1 cellular context compared by ENCODE assay signal in the genomic region with DNA sequence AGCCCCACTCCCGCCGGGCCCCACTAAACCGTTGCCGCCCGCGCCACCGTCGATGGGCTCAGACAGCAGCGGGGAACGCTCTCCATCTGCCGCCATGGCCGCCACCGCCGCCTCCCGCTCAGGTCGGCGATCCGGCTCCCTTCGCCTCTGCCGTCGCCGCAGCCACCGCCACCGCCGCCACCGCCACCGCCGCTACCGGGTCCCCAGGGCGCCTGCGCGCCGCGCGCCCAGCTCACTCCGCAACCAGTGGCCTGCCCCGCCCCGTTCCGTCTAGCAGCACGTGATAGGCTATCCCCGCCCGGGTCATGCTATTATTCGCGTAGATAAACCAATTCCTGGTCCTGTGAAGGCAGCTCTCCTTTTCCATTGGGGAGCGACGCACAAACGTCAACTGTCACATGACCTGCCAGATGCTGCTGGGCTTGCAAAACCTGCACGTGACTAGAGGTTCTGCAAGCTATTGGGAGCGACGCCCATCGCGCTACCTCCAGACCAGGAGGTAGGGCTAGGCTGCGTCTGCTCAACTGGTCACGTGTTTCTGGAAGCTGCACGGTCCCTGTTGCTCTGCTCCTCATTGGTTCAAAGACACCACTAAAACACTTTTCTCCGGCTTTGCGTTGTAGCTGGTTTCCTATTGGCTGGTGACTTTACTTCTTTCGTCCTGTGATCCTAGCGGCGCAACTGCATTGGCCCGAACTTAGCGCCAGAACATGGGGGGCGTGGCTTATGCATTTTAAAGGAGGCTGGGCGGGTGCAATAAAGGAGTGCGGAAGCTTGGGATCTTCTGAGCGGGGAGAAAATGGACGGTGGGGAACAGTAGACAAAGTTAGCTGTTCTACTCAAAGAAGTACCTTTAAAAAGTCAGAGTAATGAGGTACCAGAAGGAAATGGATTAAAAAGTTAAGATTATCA.
A peak's percentile ranks its signal among the peaks of the same experiment; 100 is the strongest.
TF ChIP-seq lines count a peak whose summit lies in the region.

A gene (minus strand): TSS at position 205 of the 912 bp plus-strand sequence. CDS start 109 bp downstream, at position 96.

TF ChIP-seq in HepG2, 621 proteins besides CTCF, POLR2A, EP300 and RAD21 (continued from another document and continues in another):
- TF ChIP-seq SOX6 (IDR thresholded peaks at IDR 0.05) (no peak), SOX6 (CRISPR knock-in tag; IDR thresholded peaks at IDR 0.05) (peak; percentile 92), DMAP1 (CRISPR knock-in tag; IDR thresholded peaks at IDR 0.05) (peak; percentile 90), ZNF567 (CRISPR knock-in tag; IDR thresholded peaks at IDR 0.05; ENCODE audit: borderline replicate concordance) (0 out of 2 replicates have a peak, but pooled peaks have one; percentile 72), EEA1 (CRISPR knock-in tag; IDR thresholded peaks at IDR 0.05; ENCODE audit: borderline replicate concordance) (peak; percentile 75; the same call in 1 of the 2 replicates), NFE2L1 (CRISPR knock-in tag; IDR thresholded peaks at IDR 0.05; ENCODE audit: borderline replicate concordance) (no peak), MXI1 (IDR thresholded peaks at IDR 0.05; ENCODE audit: borderline replicate concordance, low read depth, low read length) (peak; percentile 74; the same call in 1 of the 3 replicates), FOXJ3 (CRISPR knock-in tag; IDR thresholded peaks at IDR 0.05; ENCODE audit: borderline replicate concordance) (0 out of 2 replicates have a peak, but pooled peaks have one; percentile 54), ZNF333 (CRISPR knock-in tag; IDR thresholded peaks at IDR 0.05; ENCODE audit: borderline replicate concordance) (no peak; the same call in 1 of the 2 replicates), TCF12 (IDR thresholded peaks at IDR 0.05) (no peak), TCF12 (CRISPR knock-in tag; IDR thresholded peaks at IDR 0.05) (0 out of 2 replicates have a peak, but pooled peaks have one; percentile 63), REL (CRISPR knock-in tag; conservative IDR thresholded peaks at IDR 0.05) (no peak; the same call in 1 of the 2 replicates), ZNF773 (CRISPR knock-in tag; IDR thresholded peaks at IDR 0.05; ENCODE audit: borderline replicate concordance) (0 out of 2 replicates have a peak, but pooled peaks have one; percentile 44), MIXL1 (CRISPR knock-in tag; IDR thresholded peaks at IDR 0.05) (peak; percentile 79), ARNTL (CRISPR knock-in tag; IDR thresholded peaks at IDR 0.05) (peak; percentile 100), ZMYM3 (CRISPR knock-in tag; IDR thresholded peaks at IDR 0.05) (no peak), SOX13 (IDR thresholded peaks at IDR 0.05) (no peak), SOX13 (CRISPR knock-in tag; conservative IDR thresholded peaks at IDR 0.05 in 1 of 2, IDR thresholded peaks at IDR 0.05 in 1 of 2) (peak in 1 of 2 experiments; percentile 77; a peak in 2 of 4 replicates), NFIC (IDR thresholded peaks at IDR 0.05; ENCODE audit: low read length) (peak; percentile 57; the same call in 1 of the 2 replicates), TP53 (CRISPR knock-in tag; conservative IDR thresholded peaks at IDR 0.05) (0 out of 2 replicates have a peak, but pooled peaks have one; percentile 26), KDM3A (CRISPR knock-in tag; IDR thresholded peaks at IDR 0.05; ENCODE audit: low read depth) (peak; percentile 74; the same call in 1 of the 2 replicates), SP2 (CRISPR knock-in tag; IDR thresholded peaks at IDR 0.05) (peak; percentile 84), ZNF44 (CRISPR knock-in tag; IDR thresholded peaks at IDR 0.05) (peak; percentile 64; the same call in 1 of the 2 replicates), NCOR1 (IDR thresholded peaks at IDR 0.05; ENCODE audit: borderline replicate concordance, low read length) (peak; percentile 71; the same call in 1 of the 2 replicates), U2AF1 (optimal IDR thresholded peaks at IDR 0.05; ENCODE audit: low read depth, low read length) (no peak), KAT2B (IDR thresholded peaks at IDR 0.05; ENCODE audit: borderline replicate concordance, low read depth, low read length) (no peak)
- TF ChIP-seq, protein P1, sequence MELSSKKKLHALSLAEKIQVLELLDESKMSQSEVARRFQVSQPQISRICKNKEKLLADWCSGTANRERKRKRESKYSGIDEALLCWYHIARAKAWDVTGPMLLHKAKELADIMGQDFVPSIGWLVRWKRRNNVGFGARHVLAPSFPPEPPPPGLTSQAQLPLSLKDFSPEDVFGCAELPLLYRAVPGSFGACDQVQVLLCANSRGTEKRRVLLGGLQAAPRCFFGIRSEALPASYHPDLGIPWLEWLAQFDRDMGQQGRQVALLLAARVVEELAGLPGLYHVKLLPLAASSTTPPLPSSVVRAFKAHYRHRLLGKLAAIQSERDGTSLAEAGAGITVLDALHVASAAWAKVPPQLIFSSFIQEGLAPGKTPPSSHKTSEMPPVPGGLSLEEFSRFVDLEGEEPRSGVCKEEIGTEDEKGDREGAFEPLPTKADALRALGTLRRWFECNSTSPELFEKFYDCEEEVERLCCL (CRISPR knock-in tag; IDR thresholded peaks at IDR 0.05; ENCODE audit: borderline replicate concordance): no peak; the same call in 1 of the 2 replicates
- TF ChIP-seq, protein P2, sequence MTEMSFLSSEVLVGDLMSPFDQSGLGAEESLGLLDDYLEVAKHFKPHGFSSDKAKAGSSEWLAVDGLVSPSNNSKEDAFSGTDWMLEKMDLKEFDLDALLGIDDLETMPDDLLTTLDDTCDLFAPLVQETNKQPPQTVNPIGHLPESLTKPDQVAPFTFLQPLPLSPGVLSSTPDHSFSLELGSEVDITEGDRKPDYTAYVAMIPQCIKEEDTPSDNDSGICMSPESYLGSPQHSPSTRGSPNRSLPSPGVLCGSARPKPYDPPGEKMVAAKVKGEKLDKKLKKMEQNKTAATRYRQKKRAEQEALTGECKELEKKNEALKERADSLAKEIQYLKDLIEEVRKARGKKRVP (CRISPR knock-in tag; IDR thresholded peaks at IDR 0.05): peak in 1 of 2 experiments; percentile 71; a peak in 1 of 4 replicates
- TF ChIP-seq, protein P3, sequence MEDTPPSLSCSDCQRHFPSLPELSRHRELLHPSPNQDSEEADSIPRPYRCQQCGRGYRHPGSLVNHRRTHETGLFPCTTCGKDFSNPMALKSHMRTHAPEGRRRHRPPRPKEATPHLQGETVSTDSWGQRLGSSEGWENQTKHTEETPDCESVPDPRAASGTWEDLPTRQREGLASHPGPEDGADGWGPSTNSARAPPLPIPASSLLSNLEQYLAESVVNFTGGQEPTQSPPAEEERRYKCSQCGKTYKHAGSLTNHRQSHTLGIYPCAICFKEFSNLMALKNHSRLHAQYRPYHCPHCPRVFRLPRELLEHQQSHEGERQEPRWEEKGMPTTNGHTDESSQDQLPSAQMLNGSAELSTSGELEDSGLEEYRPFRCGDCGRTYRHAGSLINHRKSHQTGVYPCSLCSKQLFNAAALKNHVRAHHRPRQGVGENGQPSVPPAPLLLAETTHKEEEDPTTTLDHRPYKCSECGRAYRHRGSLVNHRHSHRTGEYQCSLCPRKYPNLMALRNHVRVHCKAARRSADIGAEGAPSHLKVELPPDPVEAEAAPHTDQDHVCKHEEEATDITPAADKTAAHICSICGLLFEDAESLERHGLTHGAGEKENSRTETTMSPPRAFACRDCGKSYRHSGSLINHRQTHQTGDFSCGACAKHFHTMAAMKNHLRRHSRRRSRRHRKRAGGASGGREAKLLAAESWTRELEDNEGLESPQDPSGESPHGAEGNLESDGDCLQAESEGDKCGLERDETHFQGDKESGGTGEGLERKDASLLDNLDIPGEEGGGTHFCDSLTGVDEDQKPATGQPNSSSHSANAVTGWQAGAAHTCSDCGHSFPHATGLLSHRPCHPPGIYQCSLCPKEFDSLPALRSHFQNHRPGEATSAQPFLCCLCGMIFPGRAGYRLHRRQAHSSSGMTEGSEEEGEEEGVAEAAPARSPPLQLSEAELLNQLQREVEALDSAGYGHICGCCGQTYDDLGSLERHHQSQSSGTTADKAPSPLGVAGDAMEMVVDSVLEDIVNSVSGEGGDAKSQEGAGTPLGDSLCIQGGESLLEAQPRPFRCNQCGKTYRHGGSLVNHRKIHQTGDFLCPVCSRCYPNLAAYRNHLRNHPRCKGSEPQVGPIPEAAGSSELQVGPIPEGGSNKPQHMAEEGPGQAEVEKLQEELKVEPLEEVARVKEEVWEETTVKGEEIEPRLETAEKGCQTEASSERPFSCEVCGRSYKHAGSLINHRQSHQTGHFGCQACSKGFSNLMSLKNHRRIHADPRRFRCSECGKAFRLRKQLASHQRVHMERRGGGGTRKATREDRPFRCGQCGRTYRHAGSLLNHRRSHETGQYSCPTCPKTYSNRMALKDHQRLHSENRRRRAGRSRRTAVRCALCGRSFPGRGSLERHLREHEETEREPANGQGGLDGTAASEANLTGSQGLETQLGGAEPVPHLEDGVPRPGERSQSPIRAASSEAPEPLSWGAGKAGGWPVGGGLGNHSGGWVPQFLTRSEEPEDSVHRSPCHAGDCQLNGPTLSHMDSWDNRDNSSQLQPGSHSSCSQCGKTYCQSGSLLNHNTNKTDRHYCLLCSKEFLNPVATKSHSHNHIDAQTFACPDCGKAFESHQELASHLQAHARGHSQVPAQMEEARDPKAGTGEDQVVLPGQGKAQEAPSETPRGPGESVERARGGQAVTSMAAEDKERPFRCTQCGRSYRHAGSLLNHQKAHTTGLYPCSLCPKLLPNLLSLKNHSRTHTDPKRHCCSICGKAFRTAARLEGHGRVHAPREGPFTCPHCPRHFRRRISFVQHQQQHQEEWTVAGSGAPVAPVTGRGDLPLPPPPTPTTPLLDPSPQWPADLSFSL (CRISPR knock-in tag; IDR thresholded peaks at IDR 0.05): no peak
- TF ChIP-seq, protein P4, sequence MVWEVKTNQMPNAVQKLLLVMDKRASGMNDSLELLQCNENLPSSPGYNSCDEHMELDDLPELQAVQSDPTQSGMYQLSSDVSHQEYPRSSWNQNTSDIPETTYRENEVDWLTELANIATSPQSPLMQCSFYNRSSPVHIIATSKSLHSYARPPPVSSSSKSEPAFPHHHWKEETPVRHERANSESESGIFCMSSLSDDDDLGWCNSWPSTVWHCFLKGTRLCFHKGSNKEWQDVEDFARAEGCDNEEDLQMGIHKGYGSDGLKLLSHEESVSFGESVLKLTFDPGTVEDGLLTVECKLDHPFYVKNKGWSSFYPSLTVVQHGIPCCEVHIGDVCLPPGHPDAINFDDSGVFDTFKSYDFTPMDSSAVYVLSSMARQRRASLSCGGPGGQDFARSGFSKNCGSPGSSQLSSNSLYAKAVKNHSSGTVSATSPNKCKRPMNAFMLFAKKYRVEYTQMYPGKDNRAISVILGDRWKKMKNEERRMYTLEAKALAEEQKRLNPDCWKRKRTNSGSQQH (CRISPR knock-in tag; IDR thresholded peaks at IDR 0.05; ENCODE audit: low read depth): 0 out of 2 replicates have a peak, but pooled peaks have one; percentile 30
- TF ChIP-seq, protein P5, sequence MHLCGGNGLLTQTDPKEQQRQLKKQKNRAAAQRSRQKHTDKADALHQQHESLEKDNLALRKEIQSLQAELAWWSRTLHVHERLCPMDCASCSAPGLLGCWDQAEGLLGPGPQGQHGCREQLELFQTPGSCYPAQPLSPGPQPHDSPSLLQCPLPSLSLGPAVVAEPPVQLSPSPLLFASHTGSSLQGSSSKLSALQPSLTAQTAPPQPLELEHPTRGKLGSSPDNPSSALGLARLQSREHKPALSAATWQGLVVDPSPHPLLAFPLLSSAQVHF (CRISPR knock-in tag; IDR thresholded peaks at IDR 0.05): peak; percentile 78; the same call in 1 of the 2 replicates
- TF ChIP-seq, protein P6, sequence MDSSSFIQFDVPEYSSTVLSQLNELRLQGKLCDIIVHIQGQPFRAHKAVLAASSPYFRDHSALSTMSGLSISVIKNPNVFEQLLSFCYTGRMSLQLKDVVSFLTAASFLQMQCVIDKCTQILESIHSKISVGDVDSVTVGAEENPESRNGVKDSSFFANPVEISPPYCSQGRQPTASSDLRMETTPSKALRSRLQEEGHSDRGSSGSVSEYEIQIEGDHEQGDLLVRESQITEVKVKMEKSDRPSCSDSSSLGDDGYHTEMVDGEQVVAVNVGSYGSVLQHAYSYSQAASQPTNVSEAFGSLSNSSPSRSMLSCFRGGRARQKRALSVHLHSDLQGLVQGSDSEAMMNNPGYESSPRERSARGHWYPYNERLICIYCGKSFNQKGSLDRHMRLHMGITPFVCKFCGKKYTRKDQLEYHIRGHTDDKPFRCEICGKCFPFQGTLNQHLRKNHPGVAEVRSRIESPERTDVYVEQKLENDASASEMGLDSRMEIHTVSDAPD (CRISPR knock-in tag; IDR thresholded peaks at IDR 0.05): no peak
- TF ChIP-seq, protein P7, sequence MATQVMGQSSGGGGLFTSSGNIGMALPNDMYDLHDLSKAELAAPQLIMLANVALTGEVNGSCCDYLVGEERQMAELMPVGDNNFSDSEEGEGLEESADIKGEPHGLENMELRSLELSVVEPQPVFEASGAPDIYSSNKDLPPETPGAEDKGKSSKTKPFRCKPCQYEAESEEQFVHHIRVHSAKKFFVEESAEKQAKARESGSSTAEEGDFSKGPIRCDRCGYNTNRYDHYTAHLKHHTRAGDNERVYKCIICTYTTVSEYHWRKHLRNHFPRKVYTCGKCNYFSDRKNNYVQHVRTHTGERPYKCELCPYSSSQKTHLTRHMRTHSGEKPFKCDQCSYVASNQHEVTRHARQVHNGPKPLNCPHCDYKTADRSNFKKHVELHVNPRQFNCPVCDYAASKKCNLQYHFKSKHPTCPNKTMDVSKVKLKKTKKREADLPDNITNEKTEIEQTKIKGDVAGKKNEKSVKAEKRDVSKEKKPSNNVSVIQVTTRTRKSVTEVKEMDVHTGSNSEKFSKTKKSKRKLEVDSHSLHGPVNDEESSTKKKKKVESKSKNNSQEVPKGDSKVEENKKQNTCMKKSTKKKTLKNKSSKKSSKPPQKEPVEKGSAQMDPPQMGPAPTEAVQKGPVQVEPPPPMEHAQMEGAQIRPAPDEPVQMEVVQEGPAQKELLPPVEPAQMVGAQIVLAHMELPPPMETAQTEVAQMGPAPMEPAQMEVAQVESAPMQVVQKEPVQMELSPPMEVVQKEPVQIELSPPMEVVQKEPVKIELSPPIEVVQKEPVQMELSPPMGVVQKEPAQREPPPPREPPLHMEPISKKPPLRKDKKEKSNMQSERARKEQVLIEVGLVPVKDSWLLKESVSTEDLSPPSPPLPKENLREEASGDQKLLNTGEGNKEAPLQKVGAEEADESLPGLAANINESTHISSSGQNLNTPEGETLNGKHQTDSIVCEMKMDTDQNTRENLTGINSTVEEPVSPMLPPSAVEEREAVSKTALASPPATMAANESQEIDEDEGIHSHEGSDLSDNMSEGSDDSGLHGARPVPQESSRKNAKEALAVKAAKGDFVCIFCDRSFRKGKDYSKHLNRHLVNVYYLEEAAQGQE (IDR thresholded peaks at IDR 0.05; ENCODE audit: borderline replicate concordance in 1 of 2, low read depth in 1 of 2, low read length in 2 of 2): no peak
- TF ChIP-seq, protein P8, sequence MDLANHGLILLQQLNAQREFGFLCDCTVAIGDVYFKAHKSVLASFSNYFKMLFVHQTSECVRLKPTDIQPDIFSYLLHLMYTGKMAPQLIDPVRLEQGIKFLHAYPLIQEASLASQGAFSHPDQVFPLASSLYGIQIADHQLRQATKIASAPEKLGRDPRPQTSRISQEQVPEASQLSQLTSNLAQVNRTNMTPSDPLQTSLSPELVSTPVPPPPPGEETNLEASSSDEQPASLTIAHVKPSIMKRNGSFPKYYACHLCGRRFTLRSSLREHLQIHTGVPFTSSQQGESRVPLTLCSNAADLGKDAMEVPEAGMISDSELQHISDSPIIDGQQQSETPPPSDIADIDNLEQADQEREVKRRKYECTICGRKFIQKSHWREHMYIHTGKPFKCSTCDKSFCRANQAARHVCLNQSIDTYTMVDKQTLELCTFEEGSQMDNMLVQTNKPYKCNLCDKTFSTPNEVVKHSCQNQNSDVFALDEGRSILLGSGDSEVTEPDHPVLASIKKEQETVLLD (CRISPR knock-in tag; IDR thresholded peaks at IDR 0.05; ENCODE audit: low read depth): peak; percentile 57
